ENCODE assay signal across 8 cellular contexts in the genomic region with DNA sequence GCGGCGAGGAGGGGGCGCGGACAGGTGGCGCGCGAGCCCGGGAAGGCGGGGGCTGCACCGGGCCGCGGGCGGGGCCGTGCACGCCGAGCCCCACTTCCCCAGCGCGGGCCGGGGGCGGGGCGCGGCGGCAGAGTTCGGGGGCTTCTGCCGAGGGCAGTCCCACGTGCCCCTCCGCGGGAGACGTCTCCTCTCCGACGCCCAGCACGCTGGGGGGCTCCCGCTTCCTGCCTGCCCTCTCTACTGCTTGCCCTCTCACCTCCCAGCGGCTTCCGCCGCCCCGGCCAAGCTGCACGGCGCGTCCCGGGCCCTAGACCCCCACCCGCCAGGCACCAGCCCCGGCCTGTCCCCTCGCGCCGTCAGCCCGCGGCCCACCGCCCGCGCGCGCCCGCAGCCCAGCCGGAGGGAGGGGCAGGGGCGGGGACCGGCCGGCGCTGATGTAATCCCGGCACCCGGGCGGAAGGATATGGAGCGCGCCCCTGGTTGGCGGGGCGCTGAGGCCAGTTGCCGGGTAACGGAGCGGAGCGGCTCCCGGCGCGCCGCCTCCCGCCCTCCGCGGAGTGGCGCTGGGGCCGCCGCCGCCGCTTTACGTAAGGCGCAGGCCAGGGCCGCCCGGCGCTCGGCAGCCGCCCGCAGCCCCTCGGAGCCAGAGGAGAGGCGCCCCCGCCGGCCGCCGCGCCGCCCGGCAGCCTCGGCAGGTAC. TPM values are rescaled to one million over a fixed set of nuclear protein-coding genes. Genes with fewer than 3 reads are reported as not detected.
A peak's percentile ranks its signal among the peaks of the same experiment; 100 is the strongest.
DNase-seq lines count a peak whose midpoint lies in the region; ATAC-seq, FAIRE-seq and TF ChIP-seq lines count a peak whose summit lies in the region.

A gene with protein sequence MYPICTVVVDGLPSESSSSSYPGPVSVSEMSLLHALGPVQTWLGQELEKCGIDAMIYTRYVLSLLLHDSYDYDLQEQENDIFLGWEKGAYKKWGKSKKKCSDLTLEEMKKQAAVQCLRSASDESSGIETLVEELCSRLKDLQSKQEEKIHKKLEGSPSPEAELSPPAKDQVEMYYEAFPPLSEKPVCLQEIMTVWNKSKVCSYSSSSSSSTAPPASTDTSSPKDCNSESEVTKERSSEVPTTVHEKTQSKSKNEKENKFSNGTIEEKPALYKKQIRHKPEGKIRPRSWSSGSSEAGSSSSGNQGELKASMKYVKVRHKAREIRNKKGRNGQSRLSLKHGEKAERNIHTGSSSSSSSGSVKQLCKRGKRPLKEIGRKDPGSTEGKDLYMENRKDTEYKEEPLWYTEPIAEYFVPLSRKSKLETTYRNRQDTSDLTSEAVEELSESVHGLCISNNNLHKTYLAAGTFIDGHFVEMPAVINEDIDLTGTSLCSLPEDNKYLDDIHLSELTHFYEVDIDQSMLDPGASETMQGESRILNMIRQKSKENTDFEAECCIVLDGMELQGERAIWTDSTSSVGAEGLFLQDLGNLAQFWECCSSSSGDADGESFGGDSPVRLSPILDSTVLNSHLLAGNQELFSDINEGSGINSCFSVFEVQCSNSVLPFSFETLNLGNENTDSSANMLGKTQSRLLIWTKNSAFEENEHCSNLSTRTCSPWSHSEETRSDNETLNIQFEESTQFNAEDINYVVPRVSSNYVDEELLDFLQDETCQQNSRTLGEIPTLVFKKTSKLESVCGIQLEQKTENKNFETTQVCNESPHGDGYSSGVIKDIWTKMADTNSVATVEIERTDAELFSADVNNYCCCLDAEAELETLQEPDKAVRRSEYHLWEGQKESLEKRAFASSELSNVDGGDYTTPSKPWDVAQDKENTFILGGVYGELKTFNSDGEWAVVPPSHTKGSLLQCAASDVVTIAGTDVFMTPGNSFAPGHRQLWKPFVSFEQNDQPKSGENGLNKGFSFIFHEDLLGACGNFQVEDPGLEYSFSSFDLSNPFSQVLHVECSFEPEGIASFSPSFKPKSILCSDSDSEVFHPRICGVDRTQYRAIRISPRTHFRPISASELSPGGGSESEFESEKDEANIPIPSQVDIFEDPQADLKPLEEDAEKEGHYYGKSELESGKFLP (N-terminal part only) (plus strand): TSS at position 581 of the 699 bp plus-strand sequence. CDS start 41,727 bp downstream, outside the sequence.

- H3K4me3 Mint-ChIP-seq in WTC11 = peak within 1 kb of the TSS; percentile 68

- H3K4me1 ChIP-seq in spleen = peaks cover 17 to 69% (median 52%) of the 10 kb centered on the region in 6 donors

- peaks cover 46% of the 10 kb centered on the region for H3K4me1 Mint-ChIP-seq in WTC11

- WGBS in spleen, 5 donors = 0 to 1% (median 1%) methylated on average over 33 to 100 of the region's 100 CpGs

- TF ChIP-seq POLR2A in spleen (IDR thresholded peaks at IDR 0.05) = peak in 2 of 3 donors; percentile 54 to 79

- POLR2A ChIA-PET in AG04450 (lab: Yijun Ruan, JAX) (no interaction called here), WTC11 (lab: Charles Lee) (no interaction called here)

- FAIRE-seq in bronchial epithelial cell (lab: Jason Lieb, UNC) = no peak

- peak; percentile 85 for DNase-seq in AG04450 (ENCODE audit: low read depth, low spot score)
- peak; percentile 65 for DNase-seq in NCI-H2227 treated with DMSO at 0.1 percent for 48 hours (lab: John Stamatoyannopoulos, UW)
- DNase-seq in WTC11 (ENCODE audit: low spot score) = peak; percentile 89
- DNase-seq in bronchial epithelial cell (ENCODE audit: low read depth) = peak; percentile 61
- DNase-seq in inferior parietal cortex (ENCODE audit: extremely low spot score) = peak; percentile 89
- peak; percentile 98 for DNase-seq in spleen

- peaks cover 6% of the 10 kb centered on the region for H3K27me3 Mint-ChIP-seq in WTC11 (ENCODE audit: low read depth)

- peak; percentile 78 for ATAC-seq in GM18907 (IDR thresholded peaks at IDR 0.05; ENCODE audit: unreplicated experiment)
- peak; percentile 72 for ATAC-seq in HG03159 (IDR thresholded peaks at IDR 0.05; ENCODE audit: unreplicated experiment)
- peak; percentile 72 for ATAC-seq in WTC11

- H3K27me3 ChIP-seq in AG04450 (ENCODE audit: control insufficient read depth, insufficient read depth, low read length) (no peaks in the 10 kb centered on the region), bronchial epithelial cell (ENCODE audit: control insufficient read depth, insufficient read depth, low read length) (no peaks in the 10 kb centered on the region), spleen (replicated peaks in 1 of 7) (no peaks in the 10 kb centered on the region)

- H3K4me3 ChIP-seq in AG04450 (ENCODE audit: low read depth, low read length) (peak within 1 kb of the TSS; percentile 87), bronchial epithelial cell (ENCODE audit: low read depth, low read length) (peak within 1 kb of the TSS; percentile 80), spleen (peak within 1 kb of the TSS; percentile 66 to 95 (median 91))

- H3K27ac ChIP-seq in AG04450 (ENCODE audit: low read depth, low read length) (peak within 1 kb of the TSS; percentile 91), spleen (peak within 1 kb of the TSS; percentile 94 to 100 (median 99))

- CTCF ChIA-PET in AG04450 (lab: Charles Lee) = interaction anchor here (2.0 kb wide), 1 partner anchor 91 kb away, joined by 16 read pairs; no protein-coding TSS in a partner anchor
- CTCF ChIA-PET in WTC11 (lab: Charles Lee) = interaction anchor here (1.0 to 1.4 kb wide), 2 partner anchors 20 to 92 kb away, joined by 3 to 4 read pairs; no protein-coding TSS in a partner anchor

- H3K9me3 Mint-ChIP-seq in WTC11 = no peaks in the 10 kb centered on the region

- intact Hi-C loops in spleen (cut with DNase I; ENCODE audit: low total_unique reads) = loop anchor here (5.0 to 10.0 kb wide), 2 partner anchors 65 to 93 kb away; a partner anchor contains a TSS

- no peak within 1 kb of the TSS for H3K27ac Mint-ChIP-seq in WTC11

- peaks cover 1% of the 10 kb centered on the region for H3K36me3 ChIP-seq in bronchial epithelial cell (ENCODE audit: control insufficient read depth, insufficient read depth, low read length)
- H3K36me3 ChIP-seq in spleen = peaks cover 0 to 10% (median 0%) of the 10 kb centered on the region in 6 donors

- TF ChIP-seq CTCF in AG04450 (IDR thresholded peaks at IDR 0.05; ENCODE audit: low read depth, low read length) (no peak), WTC11 (IDR thresholded peaks at IDR 0.05) (no peak), bronchial epithelial cell (IDR thresholded peaks at IDR 0.05; ENCODE audit: insufficient read depth, low read length, severe bottlenecking) (no peak), spleen (IDR thresholded peaks at IDR 0.05 in 8 of 11, conservative IDR thresholded peaks at IDR 0.05 in 3 of 11) (no peak)

- H3K9me3 ChIP-seq in AG04450 (ENCODE audit: control insufficient read depth, insufficient read depth, low read length) = no peaks in the 10 kb centered on the region
- H3K9me3 ChIP-seq in spleen = no peaks in the 10 kb centered on the region

- H3K36me3 Mint-ChIP-seq in WTC11 = no peaks in the 10 kb centered on the region

TF ChIP-seq in WTC11, 78 proteins besides CTCF, POLR2A, EP300 and RAD21 (continues in another document):
- TF ChIP-seq ZNF396 (CRISPR knock-in tag; IDR thresholded peaks at IDR 0.05; ENCODE audit: borderline replicate concordance) = no peak
- TF ChIP-seq, protein P1, sequence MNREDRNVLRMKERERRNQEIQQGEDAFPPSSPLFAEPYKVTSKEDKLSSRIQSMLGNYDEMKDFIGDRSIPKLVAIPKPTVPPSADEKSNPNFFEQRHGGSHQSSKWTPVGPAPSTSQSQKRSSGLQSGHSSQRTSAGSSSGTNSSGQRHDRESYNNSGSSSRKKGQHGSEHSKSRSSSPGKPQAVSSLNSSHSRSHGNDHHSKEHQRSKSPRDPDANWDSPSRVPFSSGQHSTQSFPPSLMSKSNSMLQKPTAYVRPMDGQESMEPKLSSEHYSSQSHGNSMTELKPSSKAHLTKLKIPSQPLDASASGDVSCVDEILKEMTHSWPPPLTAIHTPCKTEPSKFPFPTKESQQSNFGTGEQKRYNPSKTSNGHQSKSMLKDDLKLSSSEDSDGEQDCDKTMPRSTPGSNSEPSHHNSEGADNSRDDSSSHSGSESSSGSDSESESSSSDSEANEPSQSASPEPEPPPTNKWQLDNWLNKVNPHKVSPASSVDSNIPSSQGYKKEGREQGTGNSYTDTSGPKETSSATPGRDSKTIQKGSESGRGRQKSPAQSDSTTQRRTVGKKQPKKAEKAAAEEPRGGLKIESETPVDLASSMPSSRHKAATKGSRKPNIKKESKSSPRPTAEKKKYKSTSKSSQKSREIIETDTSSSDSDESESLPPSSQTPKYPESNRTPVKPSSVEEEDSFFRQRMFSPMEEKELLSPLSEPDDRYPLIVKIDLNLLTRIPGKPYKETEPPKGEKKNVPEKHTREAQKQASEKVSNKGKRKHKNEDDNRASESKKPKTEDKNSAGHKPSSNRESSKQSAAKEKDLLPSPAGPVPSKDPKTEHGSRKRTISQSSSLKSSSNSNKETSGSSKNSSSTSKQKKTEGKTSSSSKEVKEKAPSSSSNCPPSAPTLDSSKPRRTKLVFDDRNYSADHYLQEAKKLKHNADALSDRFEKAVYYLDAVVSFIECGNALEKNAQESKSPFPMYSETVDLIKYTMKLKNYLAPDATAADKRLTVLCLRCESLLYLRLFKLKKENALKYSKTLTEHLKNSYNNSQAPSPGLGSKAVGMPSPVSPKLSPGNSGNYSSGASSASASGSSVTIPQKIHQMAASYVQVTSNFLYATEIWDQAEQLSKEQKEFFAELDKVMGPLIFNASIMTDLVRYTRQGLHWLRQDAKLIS (CRISPR knock-in tag; IDR thresholded peaks at IDR 0.05; ENCODE audit: borderline replicate concordance) = no peak
- TF ChIP-seq, protein P2, sequence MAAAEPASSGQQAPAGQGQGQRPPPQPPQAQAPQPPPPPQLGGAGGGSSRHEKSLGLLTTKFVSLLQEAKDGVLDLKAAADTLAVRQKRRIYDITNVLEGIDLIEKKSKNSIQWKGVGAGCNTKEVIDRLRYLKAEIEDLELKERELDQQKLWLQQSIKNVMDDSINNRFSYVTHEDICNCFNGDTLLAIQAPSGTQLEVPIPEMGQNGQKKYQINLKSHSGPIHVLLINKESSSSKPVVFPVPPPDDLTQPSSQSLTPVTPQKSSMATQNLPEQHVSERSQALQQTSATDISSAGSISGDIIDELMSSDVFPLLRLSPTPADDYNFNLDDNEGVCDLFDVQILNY (CRISPR knock-in tag; IDR thresholded peaks at IDR 0.05) = peak; percentile 92

RNA-seq across cellular contexts. Expression of the gene that starts here (rescaled TPM):
- 20.9 and 25.0 TPM in 2 replicates for polyA plus RNA-seq in AG04450 (2011; rRNA removed)
- 15.6 and 22.7 TPM in 2 replicates for polyA minus RNA-seq in AG04450 (2011; rRNA and poly(A)+ RNA removed)
- total RNA-seq in WTC11 (2021) = 18.5 to 23.2 TPM (median 21.0 TPM) in 3 replicates
- 20.5 and 28.0 TPM in 2 replicates for total RNA-seq in bronchial epithelial cell
- total RNA-seq in spleen = 10 to 100 TPM; 28.0 to 50.6 (median 46.7) TPM
- polyA plus RNA-seq in spleen = 1 to 10 TPM; 3.2 to 5.9 (median 3.3) TPM

Comparison
In these comparisons a context has a peak if more than half of its experiments do, and no peak if none do; other contexts are left out.
1. Peak in every context shown above with its lines: DNase-seq, ATAC-seq, H3K4me3 ChIP-seq and H3K27ac ChIP-seq.